Comparison of ENCODE assay signal across 1 cellular context in the genomic region with DNA sequence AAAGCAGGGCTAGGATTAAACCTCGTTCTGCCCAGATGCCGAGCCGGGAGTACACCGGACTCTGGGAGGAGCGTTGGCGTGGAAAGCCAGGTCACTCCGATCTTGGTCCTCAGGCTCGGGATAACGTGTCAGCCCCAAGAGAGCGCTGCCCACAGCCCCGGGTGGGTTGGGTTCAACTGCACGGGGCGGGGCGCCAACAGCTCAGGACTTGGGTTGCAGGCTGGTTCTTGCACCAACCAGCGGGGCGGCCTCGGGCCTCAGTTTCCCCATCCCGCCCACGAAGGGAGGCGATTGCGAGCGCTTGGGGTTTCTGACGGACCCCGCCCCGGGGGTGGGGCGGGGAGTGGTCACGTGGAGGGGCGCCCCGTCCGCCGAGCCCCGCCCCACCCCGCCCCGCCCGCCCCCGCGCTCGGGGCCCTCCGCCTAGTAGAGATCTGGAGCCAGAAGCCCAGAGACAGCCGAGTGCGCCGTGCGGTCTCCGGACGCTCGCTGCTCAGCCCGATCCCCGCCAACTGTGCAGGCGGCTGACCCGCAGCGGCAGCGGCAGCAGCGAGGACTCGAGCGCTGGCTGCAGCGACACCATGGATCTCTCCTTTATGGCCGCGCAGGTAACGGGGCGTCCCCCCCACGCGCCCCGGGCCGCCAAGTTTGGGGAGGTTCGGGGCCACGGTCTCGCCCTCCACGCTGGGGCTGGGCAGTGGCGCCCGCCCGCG.
TF ChIP-seq lines count a peak whose summit lies in the region.

C14orf132 (plus strand) TSS at position 443 of the 713 bp plus-strand sequence; CDS start at position 582, 139 bp downstream.

TF ChIP-seq in HEK293, 187 proteins besides CTCF, POLR2A, EP300 and RAD21 (continued from another document):
- TF ChIP-seq, protein P1, sequence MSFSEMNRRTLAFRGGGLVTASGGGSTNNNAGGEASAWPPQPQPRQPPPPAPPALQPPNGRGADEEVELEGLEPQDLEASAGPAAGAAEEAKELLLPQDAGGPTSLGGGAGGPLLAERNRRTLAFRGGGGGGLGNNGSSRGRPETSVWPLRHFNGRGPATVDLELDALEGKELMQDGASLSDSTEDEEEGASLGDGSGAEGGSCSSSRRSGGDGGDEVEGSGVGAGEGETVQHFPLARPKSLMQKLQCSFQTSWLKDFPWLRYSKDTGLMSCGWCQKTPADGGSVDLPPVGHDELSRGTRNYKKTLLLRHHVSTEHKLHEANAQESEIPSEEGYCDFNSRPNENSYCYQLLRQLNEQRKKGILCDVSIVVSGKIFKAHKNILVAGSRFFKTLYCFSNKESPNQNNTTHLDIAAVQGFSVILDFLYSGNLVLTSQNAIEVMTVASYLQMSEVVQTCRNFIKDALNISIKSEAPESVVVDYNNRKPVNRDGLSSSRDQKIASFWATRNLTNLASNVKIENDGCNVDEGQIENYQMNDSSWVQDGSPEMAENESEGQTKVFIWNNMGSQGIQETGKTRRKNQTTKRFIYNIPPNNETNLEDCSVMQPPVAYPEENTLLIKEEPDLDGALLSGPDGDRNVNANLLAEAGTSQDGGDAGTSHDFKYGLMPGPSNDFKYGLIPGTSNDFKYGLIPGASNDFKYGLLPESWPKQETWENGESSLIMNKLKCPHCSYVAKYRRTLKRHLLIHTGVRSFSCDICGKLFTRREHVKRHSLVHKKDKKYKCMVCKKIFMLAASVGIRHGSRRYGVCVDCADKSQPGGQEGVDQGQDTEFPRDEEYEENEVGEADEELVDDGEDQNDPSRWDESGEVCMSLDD (tag by site-specific recombination; IDR thresholded peaks at IDR 0.05), result peak; percentile 6; the same call in 1 of the 2 replicates
- TF ChIP-seq KLF16 (tag by site-specific recombination; IDR thresholded peaks at IDR 0.05) (0 out of 2 replicates have a peak, but pooled peaks have one; percentile 28), ZBTB17 (tag by site-specific recombination; IDR thresholded peaks at IDR 0.05) (peak; percentile 47; the same call in 1 of the 2 replicates), GLIS2 (tag by site-specific recombination; IDR thresholded peaks at IDR 0.05) (peak; percentile 50; the same call in 1 of the 2 replicates), ZNF658 (tag by site-specific recombination; IDR thresholded peaks at IDR 0.05) (no peak), ZNF416 (tag by site-specific recombination; IDR thresholded peaks at IDR 0.05) (no peak), YY1 (tag by site-specific recombination; IDR thresholded peaks at IDR 0.05) (0 out of 2 replicates have a peak, but pooled peaks have one; percentile 28), ZNF394 (tag by site-specific recombination; IDR thresholded peaks at IDR 0.05; ENCODE audit: borderline replicate concordance) (peak; percentile 46; the same call in 1 of the 2 replicates), ZBTB7A (tag by site-specific recombination; IDR thresholded peaks at IDR 0.05; ENCODE audit: low read depth) (no peak), KLF8 (tag by site-specific recombination; IDR thresholded peaks at IDR 0.05) (peak; percentile 80), SP3 (tag by site-specific recombination; IDR thresholded peaks at IDR 0.05) (peak; percentile 82), ZSCAN30 (tag by site-specific recombination; IDR thresholded peaks at IDR 0.05) (peak; percentile 6; the same call in 1 of the 2 replicates), EGR2 (tag by site-specific recombination; IDR thresholded peaks at IDR 0.05; ENCODE audit: low read depth) (peak; percentile 58; the same call in 1 of the 2 replicates), ZBTB8A (tag by site-specific recombination; IDR thresholded peaks at IDR 0.05) (peak; percentile 43), ZNF510 (tag by site-specific recombination; IDR thresholded peaks at IDR 0.05; ENCODE audit: insufficient replicate concordance) (no peak), ZNF433 (tag by site-specific recombination; IDR thresholded peaks at IDR 0.05; ENCODE audit: low read depth) (no peak), ZFHX2 (tag by site-specific recombination; conservative IDR thresholded peaks at IDR 0.05) (peak; percentile 61), ZBTB20 (tag by site-specific recombination; IDR thresholded peaks at IDR 0.05) (peak; percentile 33; the same call in 1 of the 2 replicates)
- TF ChIP-seq, protein P2, sequence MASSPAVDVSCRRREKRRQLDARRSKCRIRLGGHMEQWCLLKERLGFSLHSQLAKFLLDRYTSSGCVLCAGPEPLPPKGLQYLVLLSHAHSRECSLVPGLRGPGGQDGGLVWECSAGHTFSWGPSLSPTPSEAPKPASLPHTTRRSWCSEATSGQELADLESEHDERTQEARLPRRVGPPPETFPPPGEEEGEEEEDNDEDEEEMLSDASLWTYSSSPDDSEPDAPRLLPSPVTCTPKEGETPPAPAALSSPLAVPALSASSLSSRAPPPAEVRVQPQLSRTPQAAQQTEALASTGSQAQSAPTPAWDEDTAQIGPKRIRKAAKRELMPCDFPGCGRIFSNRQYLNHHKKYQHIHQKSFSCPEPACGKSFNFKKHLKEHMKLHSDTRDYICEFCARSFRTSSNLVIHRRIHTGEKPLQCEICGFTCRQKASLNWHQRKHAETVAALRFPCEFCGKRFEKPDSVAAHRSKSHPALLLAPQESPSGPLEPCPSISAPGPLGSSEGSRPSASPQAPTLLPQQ (tag by site-specific recombination; IDR thresholded peaks at IDR 0.05), result peak; percentile 24; the same call in 1 of the 2 replicates
- TF ChIP-seq, protein P3, sequence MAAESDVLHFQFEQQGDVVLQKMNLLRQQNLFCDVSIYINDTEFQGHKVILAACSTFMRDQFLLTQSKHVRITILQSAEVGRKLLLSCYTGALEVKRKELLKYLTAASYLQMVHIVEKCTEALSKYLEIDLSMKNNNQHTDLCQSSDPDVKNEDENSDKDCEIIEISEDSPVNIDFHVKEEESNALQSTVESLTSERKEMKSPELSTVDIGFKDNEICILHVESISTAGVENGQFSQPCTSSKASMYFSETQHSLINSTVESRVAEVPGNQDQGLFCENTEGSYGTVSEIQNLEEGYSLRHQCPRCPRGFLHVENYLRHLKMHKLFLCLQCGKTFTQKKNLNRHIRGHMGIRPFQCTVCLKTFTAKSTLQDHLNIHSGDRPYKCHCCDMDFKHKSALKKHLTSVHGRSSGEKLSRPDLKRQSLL (tag by site-specific recombination; IDR thresholded peaks at IDR 0.05), result 0 out of 2 replicates have a peak, but pooled peaks have one; percentile 23
- TF ChIP-seq, protein P4, sequence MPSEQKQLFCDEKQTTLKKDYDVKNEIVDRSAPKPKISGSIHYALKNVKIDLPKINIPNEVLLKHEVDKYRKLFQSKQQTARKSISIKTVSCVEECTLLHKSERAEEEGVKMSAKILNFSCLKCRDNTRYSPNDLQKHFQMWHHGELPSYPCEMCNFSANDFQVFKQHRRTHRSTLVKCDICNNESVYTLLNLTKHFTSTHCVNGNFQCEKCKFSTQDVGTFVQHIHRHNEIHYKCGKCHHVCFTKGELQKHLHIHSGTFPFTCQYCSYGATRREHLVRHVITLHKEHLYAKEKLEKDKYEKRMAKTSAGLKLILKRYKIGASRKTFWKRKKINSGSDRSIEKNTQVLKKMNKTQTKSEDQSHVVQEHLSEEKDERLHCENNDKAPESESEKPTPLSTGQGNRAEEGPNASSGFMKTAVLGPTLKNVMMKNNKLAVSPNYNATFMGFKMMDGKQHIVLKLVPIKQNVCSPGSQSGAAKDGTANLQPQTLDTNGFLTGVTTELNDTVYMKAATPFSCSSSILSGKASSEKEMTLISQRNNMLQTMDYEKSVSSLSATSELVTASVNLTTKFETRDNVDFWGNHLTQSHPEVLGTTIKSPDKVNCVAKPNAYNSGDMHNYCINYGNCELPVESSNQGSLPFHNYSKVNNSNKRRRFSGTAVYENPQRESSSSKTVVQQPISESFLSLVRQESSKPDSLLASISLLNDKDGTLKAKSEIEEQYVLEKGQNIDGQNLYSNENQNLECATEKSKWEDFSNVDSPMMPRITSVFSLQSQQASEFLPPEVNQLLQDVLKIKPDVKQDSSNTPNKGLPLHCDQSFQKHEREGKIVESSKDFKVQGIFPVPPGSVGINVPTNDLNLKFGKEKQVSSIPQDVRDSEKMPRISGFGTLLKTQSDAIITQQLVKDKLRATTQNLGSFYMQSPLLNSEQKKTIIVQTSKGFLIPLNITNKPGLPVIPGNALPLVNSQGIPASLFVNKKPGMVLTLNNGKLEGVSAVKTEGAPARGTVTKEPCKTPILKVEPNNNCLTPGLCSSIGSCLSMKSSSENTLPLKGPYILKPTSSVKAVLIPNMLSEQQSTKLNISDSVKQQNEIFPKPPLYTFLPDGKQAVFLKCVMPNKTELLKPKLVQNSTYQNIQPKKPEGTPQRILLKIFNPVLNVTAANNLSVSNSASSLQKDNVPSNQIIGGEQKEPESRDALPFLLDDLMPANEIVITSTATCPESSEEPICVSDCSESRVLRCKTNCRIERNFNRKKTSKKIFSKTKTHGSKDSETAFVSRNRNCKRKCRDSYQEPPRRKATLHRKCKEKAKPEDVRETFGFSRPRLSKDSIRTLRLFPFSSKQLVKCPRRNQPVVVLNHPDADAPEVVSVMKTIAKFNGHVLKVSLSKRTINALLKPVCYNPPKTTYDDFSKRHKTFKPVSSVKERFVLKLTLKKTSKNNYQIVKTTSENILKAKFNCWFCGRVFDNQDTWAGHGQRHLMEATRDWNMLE (tag by site-specific recombination; conservative IDR thresholded peaks at IDR 0.05; ENCODE audit: low read depth), result no peak
